Comparison of ENCODE assay signal across 1 cellular context in genomic region chr20:51760905-51761544, GRCh38.
TF ChIP-seq lines count a peak whose summit lies in the region.

No MANE protein-coding gene starts in this region.

TF ChIP-seq in HepG2, 621 proteins besides CTCF, POLR2A, EP300 and RAD21 (continued from another document and continues in another):
- TF ChIP-seq, protein P1, sequence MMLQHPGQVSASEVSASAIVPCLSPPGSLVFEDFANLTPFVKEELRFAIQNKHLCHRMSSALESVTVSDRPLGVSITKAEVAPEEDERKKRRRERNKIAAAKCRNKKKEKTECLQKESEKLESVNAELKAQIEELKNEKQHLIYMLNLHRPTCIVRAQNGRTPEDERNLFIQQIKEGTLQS (CRISPR knock-in tag; IDR thresholded peaks at IDR 0.05) = peak; percentile 56
- no peak for TF ChIP-seq MXD3 (CRISPR knock-in tag; IDR thresholded peaks at IDR 0.05)
- no peak for TF ChIP-seq PRDM4 (CRISPR knock-in tag; IDR thresholded peaks at IDR 0.05; ENCODE audit: borderline replicate concordance)
- TF ChIP-seq ZNF33A (CRISPR knock-in tag; IDR thresholded peaks at IDR 0.05; ENCODE audit: borderline replicate concordance) = no peak
- TF ChIP-seq MATR3 (CRISPR knock-in tag; IDR thresholded peaks at IDR 0.05) = no peak
- no peak for TF ChIP-seq ZBTB7A (CRISPR knock-in tag; IDR thresholded peaks at IDR 0.05)
- TF ChIP-seq MLX (CRISPR knock-in tag; IDR thresholded peaks at IDR 0.05) = peak; percentile 86
- no peak for TF ChIP-seq RNF219 (CRISPR knock-in tag; IDR thresholded peaks at IDR 0.05)
- peak; percentile 59; the same call in 1 of the 2 replicates for TF ChIP-seq ZNF605 (CRISPR knock-in tag; IDR thresholded peaks at IDR 0.05)
- TF ChIP-seq, protein P2, sequence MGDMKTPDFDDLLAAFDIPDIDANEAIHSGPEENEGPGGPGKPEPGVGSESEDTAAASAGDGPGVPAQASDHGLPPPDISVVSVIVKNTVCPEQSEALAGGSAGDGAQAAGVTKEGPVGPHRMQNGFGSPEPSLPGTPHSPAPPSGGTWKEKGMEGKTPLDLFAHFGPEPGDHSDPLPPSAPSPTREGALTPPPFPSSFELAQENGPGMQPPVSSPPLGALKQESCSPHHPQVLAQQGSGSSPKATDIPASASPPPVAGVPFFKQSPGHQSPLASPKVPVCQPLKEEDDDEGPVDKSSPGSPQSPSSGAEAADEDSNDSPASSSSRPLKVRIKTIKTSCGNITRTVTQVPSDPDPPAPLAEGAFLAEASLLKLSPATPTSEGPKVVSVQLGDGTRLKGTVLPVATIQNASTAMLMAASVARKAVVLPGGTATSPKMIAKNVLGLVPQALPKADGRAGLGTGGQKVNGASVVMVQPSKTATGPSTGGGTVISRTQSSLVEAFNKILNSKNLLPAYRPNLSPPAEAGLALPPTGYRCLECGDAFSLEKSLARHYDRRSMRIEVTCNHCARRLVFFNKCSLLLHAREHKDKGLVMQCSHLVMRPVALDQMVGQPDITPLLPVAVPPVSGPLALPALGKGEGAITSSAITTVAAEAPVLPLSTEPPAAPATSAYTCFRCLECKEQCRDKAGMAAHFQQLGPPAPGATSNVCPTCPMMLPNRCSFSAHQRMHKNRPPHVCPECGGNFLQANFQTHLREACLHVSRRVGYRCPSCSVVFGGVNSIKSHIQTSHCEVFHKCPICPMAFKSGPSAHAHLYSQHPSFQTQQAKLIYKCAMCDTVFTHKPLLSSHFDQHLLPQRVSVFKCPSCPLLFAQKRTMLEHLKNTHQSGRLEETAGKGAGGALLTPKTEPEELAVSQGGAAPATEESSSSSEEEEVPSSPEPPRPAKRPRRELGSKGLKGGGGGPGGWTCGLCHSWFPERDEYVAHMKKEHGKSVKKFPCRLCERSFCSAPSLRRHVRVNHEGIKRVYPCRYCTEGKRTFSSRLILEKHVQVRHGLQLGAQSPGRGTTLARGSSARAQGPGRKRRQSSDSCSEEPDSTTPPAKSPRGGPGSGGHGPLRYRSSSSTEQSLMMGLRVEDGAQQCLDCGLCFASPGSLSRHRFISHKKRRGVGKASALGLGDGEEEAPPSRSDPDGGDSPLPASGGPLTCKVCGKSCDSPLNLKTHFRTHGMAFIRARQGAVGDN (CRISPR knock-in tag; IDR thresholded peaks at IDR 0.05) = peak; percentile 61
- TF ChIP-seq HNRNPUL1 (IDR thresholded peaks at IDR 0.05; ENCODE audit: low read depth, low read length) = no peak
- TF ChIP-seq, protein P3, sequence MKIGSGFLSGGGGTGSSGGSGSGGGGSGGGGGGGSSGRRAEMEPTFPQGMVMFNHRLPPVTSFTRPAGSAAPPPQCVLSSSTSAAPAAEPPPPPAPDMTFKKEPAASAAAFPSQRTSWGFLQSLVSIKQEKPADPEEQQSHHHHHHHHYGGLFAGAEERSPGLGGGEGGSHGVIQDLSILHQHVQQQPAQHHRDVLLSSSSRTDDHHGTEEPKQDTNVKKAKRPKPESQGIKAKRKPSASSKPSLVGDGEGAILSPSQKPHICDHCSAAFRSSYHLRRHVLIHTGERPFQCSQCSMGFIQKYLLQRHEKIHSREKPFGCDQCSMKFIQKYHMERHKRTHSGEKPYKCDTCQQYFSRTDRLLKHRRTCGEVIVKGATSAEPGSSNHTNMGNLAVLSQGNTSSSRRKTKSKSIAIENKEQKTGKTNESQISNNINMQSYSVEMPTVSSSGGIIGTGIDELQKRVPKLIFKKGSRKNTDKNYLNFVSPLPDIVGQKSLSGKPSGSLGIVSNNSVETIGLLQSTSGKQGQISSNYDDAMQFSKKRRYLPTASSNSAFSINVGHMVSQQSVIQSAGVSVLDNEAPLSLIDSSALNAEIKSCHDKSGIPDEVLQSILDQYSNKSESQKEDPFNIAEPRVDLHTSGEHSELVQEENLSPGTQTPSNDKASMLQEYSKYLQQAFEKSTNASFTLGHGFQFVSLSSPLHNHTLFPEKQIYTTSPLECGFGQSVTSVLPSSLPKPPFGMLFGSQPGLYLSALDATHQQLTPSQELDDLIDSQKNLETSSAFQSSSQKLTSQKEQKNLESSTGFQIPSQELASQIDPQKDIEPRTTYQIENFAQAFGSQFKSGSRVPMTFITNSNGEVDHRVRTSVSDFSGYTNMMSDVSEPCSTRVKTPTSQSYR (CRISPR knock-in tag; IDR thresholded peaks at IDR 0.05; ENCODE audit: borderline replicate concordance) = peak; percentile 29; the same call in 1 of the 2 replicates
- TF ChIP-seq MAF1 (CRISPR knock-in tag; IDR thresholded peaks at IDR 0.05; ENCODE audit: borderline replicate concordance) = no peak
- TF ChIP-seq ZNF343 (CRISPR knock-in tag; IDR thresholded peaks at IDR 0.05) = no peak
- TF ChIP-seq, protein P4, sequence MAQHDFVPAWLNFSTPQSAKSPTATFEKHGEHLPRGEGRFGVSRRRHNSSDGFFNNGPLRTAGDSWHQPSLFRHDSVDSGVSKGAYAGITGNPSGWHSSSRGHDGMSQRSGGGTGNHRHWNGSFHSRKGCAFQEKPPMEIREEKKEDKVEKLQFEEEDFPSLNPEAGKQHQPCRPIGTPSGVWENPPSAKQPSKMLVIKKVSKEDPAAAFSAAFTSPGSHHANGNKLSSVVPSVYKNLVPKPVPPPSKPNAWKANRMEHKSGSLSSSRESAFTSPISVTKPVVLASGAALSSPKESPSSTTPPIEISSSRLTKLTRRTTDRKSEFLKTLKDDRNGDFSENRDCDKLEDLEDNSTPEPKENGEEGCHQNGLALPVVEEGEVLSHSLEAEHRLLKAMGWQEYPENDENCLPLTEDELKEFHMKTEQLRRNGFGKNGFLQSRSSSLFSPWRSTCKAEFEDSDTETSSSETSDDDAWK (CRISPR knock-in tag; IDR thresholded peaks at IDR 0.05) = no peak
- TF ChIP-seq, protein P5, sequence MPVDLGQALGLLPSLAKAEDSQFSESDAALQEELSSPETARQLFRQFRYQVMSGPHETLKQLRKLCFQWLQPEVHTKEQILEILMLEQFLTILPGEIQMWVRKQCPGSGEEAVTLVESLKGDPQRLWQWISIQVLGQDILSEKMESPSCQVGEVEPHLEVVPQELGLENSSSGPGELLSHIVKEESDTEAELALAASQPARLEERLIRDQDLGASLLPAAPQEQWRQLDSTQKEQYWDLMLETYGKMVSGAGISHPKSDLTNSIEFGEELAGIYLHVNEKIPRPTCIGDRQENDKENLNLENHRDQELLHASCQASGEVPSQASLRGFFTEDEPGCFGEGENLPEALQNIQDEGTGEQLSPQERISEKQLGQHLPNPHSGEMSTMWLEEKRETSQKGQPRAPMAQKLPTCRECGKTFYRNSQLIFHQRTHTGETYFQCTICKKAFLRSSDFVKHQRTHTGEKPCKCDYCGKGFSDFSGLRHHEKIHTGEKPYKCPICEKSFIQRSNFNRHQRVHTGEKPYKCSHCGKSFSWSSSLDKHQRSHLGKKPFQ (CRISPR knock-in tag; IDR thresholded peaks at IDR 0.05; ENCODE audit: insufficient replicate concordance) = no peak
- TF ChIP-seq HOXA7 (CRISPR knock-in tag; IDR thresholded peaks at IDR 0.05) = no peak
- TF ChIP-seq ZNF639 (CRISPR knock-in tag; conservative IDR thresholded peaks at IDR 0.05) = no peak
- no peak for TF ChIP-seq ZFYVE20 (CRISPR knock-in tag; IDR thresholded peaks at IDR 0.05; ENCODE audit: borderline replicate concordance, low read depth)
- TF ChIP-seq, protein P6, sequence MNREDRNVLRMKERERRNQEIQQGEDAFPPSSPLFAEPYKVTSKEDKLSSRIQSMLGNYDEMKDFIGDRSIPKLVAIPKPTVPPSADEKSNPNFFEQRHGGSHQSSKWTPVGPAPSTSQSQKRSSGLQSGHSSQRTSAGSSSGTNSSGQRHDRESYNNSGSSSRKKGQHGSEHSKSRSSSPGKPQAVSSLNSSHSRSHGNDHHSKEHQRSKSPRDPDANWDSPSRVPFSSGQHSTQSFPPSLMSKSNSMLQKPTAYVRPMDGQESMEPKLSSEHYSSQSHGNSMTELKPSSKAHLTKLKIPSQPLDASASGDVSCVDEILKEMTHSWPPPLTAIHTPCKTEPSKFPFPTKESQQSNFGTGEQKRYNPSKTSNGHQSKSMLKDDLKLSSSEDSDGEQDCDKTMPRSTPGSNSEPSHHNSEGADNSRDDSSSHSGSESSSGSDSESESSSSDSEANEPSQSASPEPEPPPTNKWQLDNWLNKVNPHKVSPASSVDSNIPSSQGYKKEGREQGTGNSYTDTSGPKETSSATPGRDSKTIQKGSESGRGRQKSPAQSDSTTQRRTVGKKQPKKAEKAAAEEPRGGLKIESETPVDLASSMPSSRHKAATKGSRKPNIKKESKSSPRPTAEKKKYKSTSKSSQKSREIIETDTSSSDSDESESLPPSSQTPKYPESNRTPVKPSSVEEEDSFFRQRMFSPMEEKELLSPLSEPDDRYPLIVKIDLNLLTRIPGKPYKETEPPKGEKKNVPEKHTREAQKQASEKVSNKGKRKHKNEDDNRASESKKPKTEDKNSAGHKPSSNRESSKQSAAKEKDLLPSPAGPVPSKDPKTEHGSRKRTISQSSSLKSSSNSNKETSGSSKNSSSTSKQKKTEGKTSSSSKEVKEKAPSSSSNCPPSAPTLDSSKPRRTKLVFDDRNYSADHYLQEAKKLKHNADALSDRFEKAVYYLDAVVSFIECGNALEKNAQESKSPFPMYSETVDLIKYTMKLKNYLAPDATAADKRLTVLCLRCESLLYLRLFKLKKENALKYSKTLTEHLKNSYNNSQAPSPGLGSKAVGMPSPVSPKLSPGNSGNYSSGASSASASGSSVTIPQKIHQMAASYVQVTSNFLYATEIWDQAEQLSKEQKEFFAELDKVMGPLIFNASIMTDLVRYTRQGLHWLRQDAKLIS (CRISPR knock-in tag; IDR thresholded peaks at IDR 0.05) = 0 out of 2 replicates have a peak, but pooled peaks have one; percentile 56
- TF ChIP-seq TGIF2 (CRISPR knock-in tag; IDR thresholded peaks at IDR 0.05) = peak; percentile 64; the same call in 1 of the 2 replicates
- no peak for TF ChIP-seq SPEN (CRISPR knock-in tag; IDR thresholded peaks at IDR 0.05; ENCODE audit: low read depth)
- TF ChIP-seq ZNF563 (CRISPR knock-in tag; IDR thresholded peaks at IDR 0.05) = no peak
- TF ChIP-seq, protein P7, sequence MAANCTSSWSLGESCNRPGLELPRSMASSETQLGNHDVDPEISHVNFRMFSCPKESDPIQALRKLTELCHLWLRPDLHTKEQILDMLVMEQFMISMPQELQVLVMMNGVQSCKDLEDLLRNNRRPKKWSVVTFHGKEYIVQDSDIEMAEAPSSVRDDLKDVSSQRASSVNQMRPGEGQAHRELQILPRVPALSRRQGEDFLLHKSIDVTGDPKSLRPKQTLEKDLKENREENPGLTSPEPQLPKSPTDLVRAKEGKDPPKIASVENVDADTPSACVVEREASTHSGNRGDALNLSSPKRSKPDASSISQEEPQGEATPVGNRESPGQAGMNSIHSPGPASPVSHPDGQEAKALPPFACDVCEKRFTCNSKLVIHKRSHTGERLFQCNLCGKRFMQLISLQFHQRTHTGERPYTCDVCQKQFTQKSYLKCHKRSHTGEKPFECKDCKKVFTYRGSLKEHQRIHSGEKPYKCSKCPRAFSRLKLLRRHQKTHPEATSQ (CRISPR knock-in tag; IDR thresholded peaks at IDR 0.05; ENCODE audit: borderline replicate concordance) = no peak
- TF ChIP-seq TBX3 (IDR thresholded peaks at IDR 0.05; ENCODE audit: borderline replicate concordance) = peak; percentile 96
- TF ChIP-seq CHCHD3 (CRISPR knock-in tag; IDR thresholded peaks at IDR 0.05) = no peak
- TF ChIP-seq ZBTB8A (CRISPR knock-in tag; IDR thresholded peaks at IDR 0.05; ENCODE audit: borderline replicate concordance, low read depth) = no peak
- TF ChIP-seq ZNF616 (CRISPR knock-in tag; IDR thresholded peaks at IDR 0.05; ENCODE audit: low read depth) = no peak
- no peak for TF ChIP-seq RBAK (CRISPR knock-in tag; IDR thresholded peaks at IDR 0.05)
